ENCODE assay signal across 16 cellular contexts in the genomic region with DNA sequence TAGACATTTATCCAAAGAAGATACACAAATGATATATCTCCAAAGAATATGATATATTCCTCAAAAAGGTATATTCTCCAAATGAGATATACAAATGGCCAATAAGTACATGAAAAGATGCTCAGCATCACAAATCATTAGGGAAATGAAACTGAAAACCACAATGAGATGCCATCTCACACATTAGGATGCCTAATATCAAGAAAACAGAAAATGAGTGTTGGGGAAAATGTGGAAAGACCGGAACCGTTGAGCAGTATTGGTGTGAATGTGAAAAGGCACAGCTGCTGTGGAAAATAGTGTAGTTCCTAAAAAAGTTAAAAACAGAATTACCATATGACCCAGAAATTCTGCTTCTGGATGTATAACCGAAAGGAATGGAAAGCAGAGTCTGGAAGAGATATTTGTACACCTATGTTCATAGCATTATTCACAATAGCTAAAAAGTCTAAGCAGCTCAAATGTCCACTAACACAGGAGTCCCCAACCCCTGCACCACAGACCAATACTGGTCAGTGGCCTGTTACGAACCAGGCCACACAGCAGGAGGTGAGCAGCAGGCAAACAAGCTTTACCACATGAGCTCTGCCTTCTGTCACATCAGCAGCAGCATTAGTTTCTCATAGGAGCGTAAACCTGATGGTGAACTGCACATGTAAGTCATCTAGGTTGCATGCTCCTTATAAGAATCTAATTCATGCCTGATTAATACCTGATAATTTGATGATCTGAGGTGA.
"Had no signal": no experiment of that assay in that cellular context is flagged by ENCODE, and none has a peak within 500 bp of the region (broad histone marks: within the 10 kb centered on the region; RNA-seq: fewer than 3 reads in every experiment).

No MANE protein-coding gene starts in this region.

- DNase-seq: activated CD4-positive, CD25-positive, alpha-beta regulatory T cell treated with anti-CD3 and anti-CD28 coated beads, Interleukin-2, amount 50 U/mL, for 72 hours; activated naive CD4-positive, alpha-beta T cell; activated naive CD8-positive, alpha-beta T cell treated with anti-CD3 and anti-CD28 coated beads, Interleukin-2, amount 10 ng/mL, durations not matched to agents 7 days and 5 days; brain microvascular endothelial cell; cerebellar nuclear complex; dermis blood vessel endothelial cell; heart left ventricle; immature natural killer cell; occipital lobe; right cardiac atrium; small intestine; stimulated activated CD4-positive, alpha-beta T cell treated with anti-CD3 and anti-CD28 coated beads, Interleukin-4, amount 100 ng/mL, for 24 hours; stimulated activated naive CD4-positive, alpha-beta T cell; substantia nigra; transverse colon had no signal

- ATAC-seq: heart left ventricle, right cardiac atrium had no signal

- H3K36me3 ChIP-seq: brain microvascular endothelial cell, heart left ventricle, transverse colon, vagina had no signal

- H3K4me3 ChIP-seq: heart left ventricle, transverse colon, vagina had no signal

- H3K27me3 ChIP-seq: brain microvascular endothelial cell, heart left ventricle, transverse colon, vagina had no signal
